9 cellular contexts compared by ENCODE assay signal in the genomic region with DNA sequence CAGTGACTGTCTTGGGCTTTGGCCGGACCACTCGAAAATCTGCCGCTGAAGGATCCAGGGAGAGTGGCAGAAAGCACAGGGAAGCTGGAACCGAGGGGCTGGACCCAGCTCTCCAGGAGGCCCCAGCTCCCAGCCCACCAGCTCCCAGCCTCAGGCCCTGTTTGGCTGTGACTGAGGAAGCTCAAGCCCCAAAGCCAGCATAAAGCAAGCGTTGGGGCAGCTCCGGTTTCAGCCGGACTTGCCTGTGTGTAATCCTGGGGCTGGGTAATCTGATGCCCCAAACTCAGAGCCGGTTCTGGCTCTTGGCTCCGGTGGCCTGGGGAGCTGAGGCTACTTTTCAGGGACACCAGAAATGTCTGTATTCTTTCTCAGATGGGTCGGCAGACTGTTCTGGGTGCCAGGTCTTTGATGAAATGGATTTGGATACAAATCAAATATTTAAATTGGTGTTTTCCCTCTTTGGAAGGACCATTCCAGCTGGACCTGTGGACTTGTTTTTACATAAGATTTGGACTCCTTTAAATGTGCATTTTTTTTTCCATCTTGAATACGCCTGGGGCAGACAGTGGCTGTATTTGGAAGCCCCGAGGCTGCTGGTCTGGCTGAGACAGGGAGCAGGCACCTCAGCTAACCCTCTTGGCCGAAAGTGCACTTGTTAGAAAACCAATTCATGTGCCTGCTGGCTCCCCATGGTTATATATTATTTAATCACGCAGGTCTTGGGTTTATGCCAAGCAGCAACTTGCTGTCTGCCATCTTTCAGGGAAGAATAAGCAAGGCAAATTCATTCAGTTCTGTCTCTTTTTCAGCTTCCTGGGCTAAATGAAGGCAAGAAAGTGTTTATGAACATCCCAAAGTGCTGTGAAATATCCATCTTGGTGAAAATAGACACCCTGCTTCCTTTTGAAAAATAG. TPM values are rescaled to one million over a fixed set of nuclear protein-coding genes. Genes with fewer than 3 reads are reported as not detected.
DNase-seq lines count a peak whose midpoint lies in the region; ATAC-seq and TF ChIP-seq lines count a peak whose summit lies in the region.
"Had no signal": no experiment of that assay in that cellular context is flagged by ENCODE, and none has a peak within 500 bp of the region (broad histone marks: within the 10 kb centered on the region; RNA-seq: fewer than 3 reads in every experiment).

No MANE protein-coding gene starts in this region.

- TF ChIP-seq CTCF in fibroblast of pulmonary artery (IDR thresholded peaks at IDR 0.05; ENCODE audit: low read length, missing control alignments) = no peak

- DNase-seq in Daoy (ENCODE audit: low read depth) (peak; percentile 33), NCI-H446 (lab: John Stamatoyannopoulos, UW) (peak; percentile 40 to 88), fibroblast of pulmonary artery (ENCODE audit: low read depth) (peak; percentile 34), pons (ENCODE audit: low spot score) (peak; percentile 16)
- DNase-seq: lower lobe of right lung had no signal

- ATAC-seq in HG02642 (IDR thresholded peaks at IDR 0.05; ENCODE audit: poor library complexity, unreplicated experiment) (no peak), GM21526 (IDR thresholded peaks at IDR 0.05; ENCODE audit: low FRiP score, unreplicated experiment) (no peak), GM21390 (IDR thresholded peaks at IDR 0.05; ENCODE audit: unreplicated experiment) (no peak), HG03442 (IDR thresholded peaks at IDR 0.05; ENCODE audit: unreplicated experiment) (no peak)

- H3K4me3 ChIP-seq in fibroblast of pulmonary artery (replicated peaks; ENCODE audit: low read depth, low read length) = no peak overlapping the region
- H3K4me3 ChIP-seq: lower lobe of right lung had no signal

RNA-seq across cellular contexts. Expression of a gene that starts 29.6 kb away (rescaled TPM):
- 81.5 and 89.5 TPM in 2 replicates for total RNA-seq in Daoy (2014; rRNA removed; shearing (Covaris generic))
